In genomic region chr13:105139380-105140285, GRCh38 we compare ENCODE assay signal across 8 cellular contexts.
DNase-seq lines count a peak whose midpoint lies in the region; ATAC-seq and TF ChIP-seq lines count a peak whose summit lies in the region.

No MANE protein-coding gene starts in this region.

- POLR2A ChIA-PET in Caco-2 (lab: Charles Lee), result no interaction called here

- H3K27ac Mint-ChIP-seq in Caco-2 (ENCODE audit: unreplicated experiment), result no peak overlapping the region

- H3K4me3 Mint-ChIP-seq in Caco-2 (ENCODE audit: unreplicated experiment), result peak overlapping the region; percentile 79

- H3K36me3 Mint-ChIP-seq in Caco-2 (ENCODE audit: insufficient read depth, unreplicated experiment), result no peaks in the 10 kb centered on the region

- TF ChIP-seq CTCF in Caco-2 (IDR thresholded peaks at IDR 0.05; ENCODE audit: insufficient read depth in 1 of 2, low read depth in 1 of 2, low read length in 1 of 2, severe bottlenecking in 1 of 2, unreplicated experiment in 1 of 2), result peak in 1 of 2 experiments; percentile 67

- intact Hi-C loops in Caco-2 (cut with micrococcal nuclease; ENCODE audit: unreplicated experiment), result loop anchor here (10.0 kb wide), 1 partner anchor 1395 kb away; the partner anchor contains the start of gene EFNB2

- ATAC-seq in GM21360 (IDR thresholded peaks at IDR 0.05; ENCODE audit: unreplicated experiment), result peak; percentile 94

- H3K4me3 ChIP-seq in Caco-2 (ENCODE audit: low read depth, low read length) (peak overlapping the region; percentile 41), iPS-15b (ENCODE audit: low read depth, low read length) (peak overlapping the region; percentile 43)

- BruUV-seq in Caco-2 (replicated peaks; lab: Mats Ljungman, UMichigan), result no TSS peak

- CTCF ChIA-PET in Caco-2 (lab: Charles Lee), result no interaction called here

- H3K9me3 ChIP-seq in Caco-2 (no peaks in the 10 kb centered on the region), iPS-15b (ENCODE audit: control insufficient read depth, insufficient read depth, low read length) (no peaks in the 10 kb centered on the region)

- no peaks in the 10 kb centered on the region for H3K4me1 ChIP-seq in Caco-2
- H3K4me1 ChIP-seq in iPS-15b (ENCODE audit: control insufficient read depth, insufficient read depth, low read length), result no peaks in the 10 kb centered on the region

- H3K27me3 ChIP-seq in Caco-2 (replicated peaks; ENCODE audit: control insufficient read depth, insufficient read depth, low read length) (no peaks in the 10 kb centered on the region), iPS-15b (ENCODE audit: control insufficient read depth, insufficient read depth, low read length) (no peaks in the 10 kb centered on the region)

- no peaks in the 10 kb centered on the region for H3K9me3 Mint-ChIP-seq in Caco-2 (ENCODE audit: unreplicated experiment)

- H3K36me3 ChIP-seq in Caco-2 (ENCODE audit: control insufficient read depth, insufficient read depth, low read length) (no peaks in the 10 kb centered on the region), iPS-15b (ENCODE audit: control insufficient read depth, insufficient read depth, low read length) (no peaks in the 10 kb centered on the region)

- peak; percentile 34 to 45 for DNase-seq in Caco-2
- DNase-seq in HT-29 (ENCODE audit: low spot score), result peak; percentile 86
- DNase-seq in SIG-M5 (lab: John Stamatoyannopoulos, UW), result peak; percentile 90
- DNase-seq in activated naive CD4-positive, alpha-beta T cell treated with Interleukin-2 at 50 U/mL for 16 hours, result peak; percentile 60
- DNase-seq in stimulated activated CD4-positive, alpha-beta T cell treated with anti-CD3 and anti-CD28 coated beads, TNF-alpha, amount 100 ng/mL, for 48 hours (ENCODE audit: low read depth in 3 of 3), result peak; percentile 20 to 38 (median 29)
- DNase-seq in HK-2 (ENCODE audit: unreplicated experiment), result no peak

- no peaks in the 10 kb centered on the region for H3K27me3 Mint-ChIP-seq in Caco-2 (ENCODE audit: insufficient read depth, unreplicated experiment)

- no peak overlapping the region for H3K9ac ChIP-seq in iPS-15b (ENCODE audit: low read depth, low read length)

- H3K4me1 Mint-ChIP-seq in Caco-2 (ENCODE audit: low read depth, unreplicated experiment), result no peaks in the 10 kb centered on the region
